Comparison of ENCODE assay signal across 24 cellular contexts in genomic region chr18:9772847-9773677, GRCh38.
"Had no signal": no experiment of that assay in that cellular context is flagged by ENCODE, and none has a peak within 500 bp of the region (broad histone marks: within the 10 kb centered on the region; RNA-seq: fewer than 3 reads in every experiment).

No MANE protein-coding gene starts in this region.

- H3K9me3 ChIP-seq: body of pancreas, lower lobe of right lung, right atrium auricular region, thyroid gland had no signal

- H3K9me3 Mint-ChIP-seq: activated CD4-positive, alpha-beta T cell treated with anti-CD3 and anti-CD28 coated beads, Interleukin-2, amount 10 ng/mL, durations not matched to agents 7 days and 5 days; activated CD8-positive, alpha-beta T cell treated with anti-CD3 and anti-CD28 coated beads for 36 hours; activated naive CD4-positive, alpha-beta T cell treated with anti-CD3 and anti-CD28 coated beads, Interleukin-2, amount 10 ng/mL, durations not matched to agents 7 days and 5 days; naive B cell; stimulated activated naive CD8-positive, alpha-beta T cell treated with anti-CD3 and anti-CD28 coated beads, Interleukin-15, Interleukin-2, amounts not matched to agents 100 ng/mL and 50 ng/mL, for 24 hours had no signal

- H3K27ac Mint-ChIP-seq: activated CD4-positive, alpha-beta T cell treated with anti-CD3 and anti-CD28 coated beads, Interleukin-2, amount 10 ng/mL, durations not matched to agents 7 days and 5 days; activated CD8-positive, alpha-beta memory T cell treated with anti-CD3 and anti-CD28 coated beads, Interleukin-2, amount 10 ng/mL, durations not matched to agents 7 days and 5 days; activated CD8-positive, alpha-beta T cell treated with anti-CD3 and anti-CD28 coated beads for 36 hours; activated naive CD4-positive, alpha-beta T cell treated with anti-CD3 and anti-CD28 coated beads, Interleukin-2, amount 10 ng/mL, durations not matched to agents 7 days and 5 days; progenitor cell of endocrine pancreas; stimulated activated naive CD8-positive, alpha-beta T cell treated with anti-CD3 and anti-CD28 coated beads, Interleukin-15, Interleukin-2, amounts not matched to agents 100 ng/mL and 50 ng/mL, for 24 hours had no signal

- FAIRE-seq: endometrium, kidney had no signal

- H3K4me1 Mint-ChIP-seq: activated CD8-positive, alpha-beta memory T cell treated with anti-CD3 and anti-CD28 coated beads, Interleukin-2, amount 10 ng/mL, durations not matched to agents 7 days and 5 days; activated naive CD4-positive, alpha-beta T cell treated with anti-CD3 and anti-CD28 coated beads, Interleukin-2, amount 10 ng/mL, durations not matched to agents 7 days and 5 days had no signal

- H3K4me3 ChIP-seq: body of pancreas, cardiac muscle cell, heart right ventricle, lower lobe of right lung, right atrium auricular region, thyroid gland had no signal

- H3K27me3 ChIP-seq: body of pancreas, cardiac muscle cell, heart right ventricle, right atrium auricular region, thyroid gland had no signal

- ATAC-seq: activated CD8-positive, alpha-beta memory T cell treated with anti-CD3 and anti-CD28 coated beads, Interleukin-2, amount 10 ng/mL, durations not matched to agents 7 days and 5 days; activated CD8-positive, alpha-beta T cell treated with anti-CD3 and anti-CD28 coated beads for 36 hours; body of pancreas had no signal

- DNase-seq: activated CD4-positive, alpha-beta T cell treated with anti-CD3 and anti-CD28 coated beads, Interleukin-2, amount 10 ng/mL, durations not matched to agents 7 days and 5 days; activated CD4-positive, CD25-positive, alpha-beta regulatory T cell treated with anti-CD3 and anti-CD28 coated beads, Interleukin-2, amount 50 U/mL, for 72 hours; activated CD8-positive, alpha-beta memory T cell treated with anti-CD3 and anti-CD28 coated beads, Interleukin-2, amount 10 ng/mL, durations not matched to agents 7 days and 5 days; activated CD8-positive, alpha-beta T cell treated with anti-CD3 and anti-CD28 coated beads for 36 hours; activated effector memory CD4-positive, alpha-beta T cell treated with anti-CD3 and anti-CD28 coated beads, Interleukin-2, amount 50 U/mL, for 16 hours; activated naive CD4-positive, alpha-beta T cell treated with anti-CD3 and anti-CD28 coated beads, Interleukin-2, amount 10 ng/mL, durations not matched to agents 7 days and 5 days; activated T-cell treated with anti-CD3 and anti-CD28 coated beads for 4 hours; anterior cingulate cortex; body of pancreas; cortex of kidney; foreskin fibroblast; heart right ventricle; kidney; lower lobe of right lung; naive B cell; stimulated activated CD4-positive, alpha-beta T cell treated with anti-CD3 and anti-CD28 coated beads, Interleukin-4, amount 100 ng/mL, for 24 hours; substantia nigra; thyroid gland had no signal

- H3K4me3 Mint-ChIP-seq: activated CD4-positive, alpha-beta T cell treated with anti-CD3 and anti-CD28 coated beads, Interleukin-2, amount 10 ng/mL, durations not matched to agents 7 days and 5 days; activated CD8-positive, alpha-beta memory T cell treated with anti-CD3 and anti-CD28 coated beads, Interleukin-2, amount 10 ng/mL, durations not matched to agents 7 days and 5 days; activated CD8-positive, alpha-beta T cell treated with anti-CD3 and anti-CD28 coated beads for 36 hours; activated naive CD4-positive, alpha-beta T cell treated with anti-CD3 and anti-CD28 coated beads, Interleukin-2, amount 10 ng/mL, durations not matched to agents 7 days and 5 days; naive B cell; stimulated activated naive CD8-positive, alpha-beta T cell treated with anti-CD3 and anti-CD28 coated beads, Interleukin-15, Interleukin-2, amounts not matched to agents 100 ng/mL and 50 ng/mL, for 24 hours had no signal

- H3K36me3 Mint-ChIP-seq: activated CD8-positive, alpha-beta memory T cell treated with anti-CD3 and anti-CD28 coated beads, Interleukin-2, amount 10 ng/mL, durations not matched to agents 7 days and 5 days; activated naive CD4-positive, alpha-beta T cell treated with anti-CD3 and anti-CD28 coated beads, Interleukin-2, amount 10 ng/mL, durations not matched to agents 7 days and 5 days had no signal

- H3K27ac ChIP-seq: cardiac muscle cell, lower lobe of right lung, right atrium auricular region, VCaP had no signal

- H3K36me3 ChIP-seq: cardiac muscle cell, lower lobe of right lung, right atrium auricular region, thyroid gland had no signal
